ENCODE assay signal across 1 cellular context in the genomic region with DNA sequence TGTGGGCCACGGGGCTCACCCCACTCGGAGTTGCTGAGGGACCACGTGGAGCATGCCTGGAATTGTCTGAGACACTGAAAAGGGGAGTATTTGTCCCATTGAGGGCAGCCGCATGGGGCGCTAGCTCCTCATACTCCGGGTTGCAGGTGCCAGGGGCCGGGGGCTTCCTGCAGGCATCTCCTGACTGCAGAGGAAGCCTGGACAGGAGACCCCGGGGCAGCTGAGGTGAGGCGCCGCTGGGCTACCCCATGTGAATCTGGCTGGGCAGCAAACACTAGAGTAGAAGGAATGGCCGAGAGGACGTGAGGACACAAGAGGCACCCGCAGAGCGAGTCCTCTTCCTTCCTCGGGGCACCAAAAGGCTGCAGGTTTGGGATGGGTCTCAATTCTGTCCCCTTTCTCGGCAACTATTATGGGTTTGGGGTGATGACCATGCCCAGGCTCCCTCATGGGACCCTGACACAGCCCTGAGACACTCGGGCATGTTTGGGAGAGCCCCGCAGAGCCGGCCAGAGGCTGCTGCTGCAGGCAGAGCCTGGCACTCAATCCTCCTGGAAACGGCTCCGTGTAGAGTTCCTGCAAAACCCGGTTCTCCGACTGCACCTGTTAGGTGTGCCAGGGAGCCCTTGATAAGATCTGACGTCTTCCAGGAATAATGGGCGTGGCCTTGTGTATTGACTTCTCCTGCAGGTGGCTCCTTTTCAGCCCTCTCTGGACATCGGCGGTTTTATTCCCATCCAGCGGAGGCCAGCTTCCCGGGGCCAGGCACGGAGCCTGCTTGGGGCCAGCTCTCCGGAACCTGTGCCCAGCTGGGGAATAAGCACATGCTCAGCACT.
TF ChIP-seq lines count a peak whose summit lies in the region.

No MANE protein-coding gene starts in this region.

TF ChIP-seq in H1, 55 proteins besides CTCF, POLR2A, EP300 and RAD21 (continued from another document):
- TF ChIP-seq POLR2AphosphoS5 (IDR thresholded peaks at IDR 0.05; ENCODE audit: low read depth, low read length) (no peak), FOSL1 (IDR thresholded peaks at IDR 0.05; ENCODE audit: insufficient read depth, low read depth, low read length) (no peak), KDM4A (IDR thresholded peaks at IDR 0.05; ENCODE audit: low read depth, low read length, severe bottlenecking) (no peak), SP1 (IDR thresholded peaks at IDR 0.05; ENCODE audit: low read depth, low read length) (no peak), CEBPB (IDR thresholded peaks at IDR 0.05; ENCODE audit: low read depth, low read length) (no peak), CHD2 (IDR thresholded peaks at IDR 0.05; ENCODE audit: low read length) (no peak), BACH1 (IDR thresholded peaks at IDR 0.05; ENCODE audit: low read length) (no peak), TBP (IDR thresholded peaks at IDR 0.05; ENCODE audit: low read depth, low read length) (no peak), HDAC2 (IDR thresholded peaks at IDR 0.05; ENCODE audit: borderline replicate concordance in 1 of 2, low read depth in 2 of 2, low read length in 2 of 2) (no peak), PHF8 (conservative IDR thresholded peaks at IDR 0.05; ENCODE audit: low read depth, low read length) (no peak), TCF12 (IDR thresholded peaks at IDR 0.05; ENCODE audit: low read depth, low read length) (no peak), CBX5 (IDR thresholded peaks at IDR 0.05; ENCODE audit: low read depth, low read length) (no peak), JUND (IDR thresholded peaks at IDR 0.05; ENCODE audit: low read length) (no peak)
